ENCODE assay signal across 21 cellular contexts in genomic region chr12:14650791-14651190, GRCh38. TPM values are rescaled to one million over a fixed set of nuclear protein-coding genes. Genes with fewer than 3 reads are reported as not detected.
DNase-seq lines count a peak whose midpoint lies in the region; ATAC-seq and TF ChIP-seq lines count a peak whose summit lies in the region.
"Had no signal": no experiment of that assay in that cellular context is flagged by ENCODE, and none has a peak within 500 bp of the region (broad histone marks: within the 10 kb centered on the region; RNA-seq: fewer than 3 reads in every experiment).

No MANE protein-coding gene starts in this region.

- H3K27ac Mint-ChIP-seq in nephron, result peak overlapping the region in 2 of 3 experiments; percentile 47 to 74
- H3K27ac Mint-ChIP-seq in activated CD4-positive, alpha-beta T cell treated with anti-CD3 and anti-CD28 coated beads, Interleukin-2, amount 10 ng/mL, durations not matched to agents 7 days and 5 days, result no peak overlapping the region
- H3K27ac Mint-ChIP-seq: CD8-positive, alpha-beta T cell had no signal

- POLR2A ChIA-PET in activated CD4-positive, alpha-beta T cell treated with anti-CD3 and anti-CD28 coated beads, Interleukin-2, amount 10 ng/mL, durations not matched to agents 7 days and 5 days (lab: Charles Lee), result no interaction called here

- no peak overlapping the region for H3K27ac ChIP-seq in gastroesophageal sphincter

- DNase-seq in Right ventricle myocardium superior (no peak), cardiac septum (ENCODE audit: low spot score) (no peak), GM13976 (ENCODE audit: low spot score) (no peak), islet precursor cell (no peak)
- DNase-seq in activated CD4-positive, alpha-beta T cell treated with anti-CD3 and anti-CD28 coated beads, Interleukin-2, amount 10 ng/mL, durations not matched to agents 7 days and 5 days, result no peak
- DNase-seq: CD8-positive, alpha-beta T cell; DND-41; KBM-7; NCI-H1048; NCI-H1436 treated with DMSO at 0.1 percent for 48 hours; NCI-H2029 treated with DMSO at 0.1 percent for 48 hours; NCI-H2171 treated with DMSO at 0.1 percent for 48 hours; NCI-H510A treated with DMSO at 0.1 percent for 48 hours; SHP77 had no signal

- CTCF ChIA-PET in activated CD4-positive, alpha-beta T cell treated with anti-CD3 and anti-CD28 coated beads, Interleukin-2, amount 10 ng/mL, durations not matched to agents 7 days and 5 days (lab: Charles Lee), result no interaction called here

- no peaks in the 10 kb centered on the region for H3K36me3 Mint-ChIP-seq in nephron (ENCODE audit: low read depth)
- no peaks in the 10 kb centered on the region for H3K36me3 Mint-ChIP-seq in activated CD4-positive, alpha-beta T cell treated with anti-CD3 and anti-CD28 coated beads, Interleukin-2, amount 10 ng/mL, durations not matched to agents 7 days and 5 days (ENCODE audit: low read depth)
- H3K36me3 Mint-ChIP-seq: CD8-positive, alpha-beta T cell had no signal

- H3K4me3 ChIP-seq in gastroesophageal sphincter, result no peak overlapping the region
- H3K4me3 ChIP-seq: GM12878 had no signal

- peaks cover 6% of the 10 kb centered on the region for H3K4me1 Mint-ChIP-seq in nephron
- H3K4me1 Mint-ChIP-seq in activated CD4-positive, alpha-beta T cell treated with anti-CD3 and anti-CD28 coated beads, Interleukin-2, amount 10 ng/mL, durations not matched to agents 7 days and 5 days, result peaks cover 7% of the 10 kb centered on the region

- no peaks in the 10 kb centered on the region for H3K9me3 Mint-ChIP-seq in nephron
- H3K9me3 Mint-ChIP-seq in activated CD4-positive, alpha-beta T cell treated with anti-CD3 and anti-CD28 coated beads, Interleukin-2, amount 10 ng/mL, durations not matched to agents 7 days and 5 days, result peaks cover 2% of the 10 kb centered on the region
- H3K9me3 Mint-ChIP-seq: CD8-positive, alpha-beta T cell had no signal

- no peak for TF ChIP-seq EP300 in gastroesophageal sphincter (IDR thresholded peaks at IDR 0.05)

- intact Hi-C loops in Right ventricle myocardium superior (cut with DNase I) (no loop called here), cardiac septum (cut with DNase I) (no loop called here)

- no peaks in the 10 kb centered on the region for H3K9me3 ChIP-seq in gastroesophageal sphincter

- ATAC-seq in Right ventricle myocardium superior (ENCODE audit: poor library complexity) (peak; percentile 83), gastroesophageal sphincter (peak; percentile 60), HG03439 (IDR thresholded peaks at IDR 0.05; ENCODE audit: unreplicated experiment) (no peak)
- ATAC-seq: CD8-positive, alpha-beta T cell; GM12878; Panc1 had no signal

- no peaks in the 10 kb centered on the region for H3K4me1 ChIP-seq in gastroesophageal sphincter

- WGBS in gastroesophageal sphincter (ENCODE audit: low coverage in 1 of 2), 2 donors, result 42 to 51% methylated on average over 2 of the region's 2 CpGs

- H3K4me3 Mint-ChIP-seq in nephron, result no peak overlapping the region
- no peak overlapping the region for H3K4me3 Mint-ChIP-seq in activated CD4-positive, alpha-beta T cell treated with anti-CD3 and anti-CD28 coated beads, Interleukin-2, amount 10 ng/mL, durations not matched to agents 7 days and 5 days
- H3K4me3 Mint-ChIP-seq: CD8-positive, alpha-beta T cell had no signal

- no peaks in the 10 kb centered on the region for H3K27me3 Mint-ChIP-seq in nephron (ENCODE audit: low read depth)
- peaks cover 2% of the 10 kb centered on the region for H3K27me3 Mint-ChIP-seq in activated CD4-positive, alpha-beta T cell treated with anti-CD3 and anti-CD28 coated beads, Interleukin-2, amount 10 ng/mL, durations not matched to agents 7 days and 5 days

- in situ Hi-C loops in GM13976 (cut with MboI; ENCODE audit: low sequenced_read_pairs, unreplicated experiment), result no loop called here

- TF ChIP-seq CTCF in gastroesophageal sphincter (IDR thresholded peaks at IDR 0.05) (no peak), nephron (IDR thresholded peaks at IDR 0.05; ENCODE audit: unreplicated experiment in 3 of 3) (no peak), GM13976 (IDR thresholded peaks at IDR 0.05; ENCODE audit: borderline replicate concordance, control extremely low read depth, extremely low read depth, insufficient read depth, missing control alignments) (no peak)

- no peaks in the 10 kb centered on the region for H3K36me3 ChIP-seq in gastroesophageal sphincter

- no peaks in the 10 kb centered on the region for H3K27me3 ChIP-seq in gastroesophageal sphincter

- no peak for TF ChIP-seq POLR2A in gastroesophageal sphincter (IDR thresholded peaks at IDR 0.05)

RNA-seq across cellular contexts. Expression of gene GUCY2C, which starts 45.6 kb away (rescaled TPM):
- not detected for total RNA-seq in Right ventricle myocardium superior
- not detected for total RNA-seq in cardiac septum
- not detected for total RNA-seq in gastroesophageal sphincter
- not detected for total RNA-seq in activated CD4-positive, alpha-beta T cell treated with anti-CD3 and anti-CD28 coated beads, Interleukin-2, amount 10 ng/mL, durations not matched to agents 7 days and 5 days
- total RNA-seq: A172; CD8-positive, alpha-beta T cell; M059J had no signal
